8 cellular contexts compared by ENCODE assay signal in the genomic region with DNA sequence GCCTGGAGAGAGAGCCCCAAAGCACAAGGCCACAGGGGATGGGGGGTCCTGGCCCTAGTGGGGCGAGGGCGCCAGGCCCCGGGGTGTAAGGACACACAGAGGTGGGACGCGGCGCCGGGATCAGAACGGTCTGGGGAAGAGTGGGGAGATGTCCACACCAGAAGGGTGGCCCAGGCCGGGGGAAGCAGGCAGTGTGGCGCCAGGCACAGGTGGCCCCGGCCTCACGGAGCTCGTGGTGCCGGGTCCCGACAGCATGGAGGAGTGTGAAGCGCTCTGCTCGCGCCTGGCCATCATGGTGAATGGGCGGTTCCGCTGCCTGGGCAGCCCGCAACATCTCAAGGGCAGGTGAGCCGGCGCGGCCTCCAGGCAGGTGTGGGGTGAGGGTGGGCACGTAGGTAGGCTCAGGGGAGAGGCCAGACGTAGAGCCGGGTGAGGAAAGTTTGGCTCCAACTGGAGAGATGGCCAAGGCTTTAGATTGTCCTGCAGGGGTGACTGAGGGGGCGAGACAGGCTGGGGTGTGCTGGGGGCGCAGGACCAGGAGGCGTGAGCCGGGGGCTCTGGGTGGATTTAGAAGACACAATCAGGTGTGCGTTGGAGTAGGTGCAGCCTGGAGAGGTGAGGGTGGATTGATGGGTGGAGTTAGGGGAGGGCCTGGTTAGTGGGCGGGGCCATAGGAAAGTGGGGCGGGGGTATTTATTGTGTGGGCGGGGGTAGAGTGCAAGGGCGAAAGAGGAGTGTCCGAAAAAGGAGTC. TPM values are rescaled to one million over a fixed set of nuclear protein-coding genes. Genes with fewer than 3 reads are reported as not detected.
DNase-seq lines count a peak whose midpoint lies in the region; TF ChIP-seq lines count a peak whose summit lies in the region.

No MANE protein-coding gene starts in this region.

- TF ChIP-seq CTCF in endothelial cell (IDR thresholded peaks at IDR 0.05; ENCODE audit: unreplicated experiment): no peak
- no peak for TF ChIP-seq CTCF in progenitor cell of endocrine pancreas (IDR thresholded peaks at IDR 0.05; ENCODE audit: unreplicated experiment)
- no peak for TF ChIP-seq CTCF in stomach (IDR thresholded peaks at IDR 0.05)

- H3K36me3 ChIP-seq in Karpas-422 (ENCODE audit: insufficient read depth, low read length): no peaks in the 10 kb centered on the region
- H3K36me3 ChIP-seq in stomach: no peaks in the 10 kb centered on the region

- H3K9me2 ChIP-seq in Karpas-422 (replicated peaks; ENCODE audit: insufficient read depth, low read length): no peaks in the 10 kb centered on the region

- 64 to 84% (median 69%) methylated on average over 29 to 37 of the region's 37 CpGs for WGBS in stomach, 5 donors

- peak overlapping the region; percentile 96 for H3K4me2 ChIP-seq in Karpas-422 (ENCODE audit: low read depth, low read length, poor library complexity, severe bottlenecking)

- peaks cover 6% of the 10 kb centered on the region for H3K4me1 Mint-ChIP-seq in endothelial cell (ENCODE audit: unreplicated experiment)
- peaks cover 1% of the 10 kb centered on the region for H3K4me1 Mint-ChIP-seq in progenitor cell of endocrine pancreas (ENCODE audit: low read depth)

- H3K4me3 ChIP-seq in Karpas-422 (ENCODE audit: low read length) (peak overlapping the region; percentile 48; the same call in 1 of the 2 replicates), stomach (no peak overlapping the region)

- H3K36me3 Mint-ChIP-seq in endothelial cell (ENCODE audit: low read depth, unreplicated experiment) (peaks cover 5% of the 10 kb centered on the region), progenitor cell of endocrine pancreas (ENCODE audit: insufficient read depth) (no peaks in the 10 kb centered on the region)

- H3K27ac Mint-ChIP-seq in endothelial cell (ENCODE audit: unreplicated experiment) (no peak overlapping the region), progenitor cell of endocrine pancreas (no peak overlapping the region)

- H3K27ac ChIP-seq in Karpas-422 (ENCODE audit: low read length) (no peak overlapping the region), stomach (no peak overlapping the region)

- peak overlapping the region; percentile 91; the same call in 1 of the 2 replicates for H2AFZ ChIP-seq in Karpas-422 (ENCODE audit: low read length)

- H3K9ac ChIP-seq in Karpas-422 (ENCODE audit: low read length): peak overlapping the region; percentile 79; the same call in 1 of the 2 replicates

- intact Hi-C loops in stomach (cut with DNase I; ENCODE audit: low total_unique reads): no loop called here

- H3K9me3 ChIP-seq in Karpas-422 (ENCODE audit: low read length) (no peaks in the 10 kb centered on the region), stomach (peaks cover 0 to 3% (median under 1%) of the 10 kb centered on the region in 4 donors)

- H3K27me3 ChIP-seq in Karpas-422 (ENCODE audit: low read length) (no peaks in the 10 kb centered on the region), stomach (peaks cover 0 to 43% (median 29%) of the 10 kb centered on the region in 3 donors)

- TF ChIP-seq POLR2A in stomach (IDR thresholded peaks at IDR 0.05): no peak

- peaks cover 7% of the 10 kb centered on the region; the same call in 1 of the 2 replicates for H3K79me2 ChIP-seq in Karpas-422 (ENCODE audit: low read length)

- peak overlapping the region; percentile 37 for H3K4me3 Mint-ChIP-seq in endothelial cell (ENCODE audit: unreplicated experiment)
- H3K4me3 Mint-ChIP-seq in progenitor cell of endocrine pancreas (ENCODE audit: low read depth): peak overlapping the region; percentile 44

- no peak for TF ChIP-seq EP300 in stomach (IDR thresholded peaks at IDR 0.05)

- DNase-seq in NCI-H2029 (lab: John Stamatoyannopoulos, UW): peak; percentile 51
- no peak for DNase-seq in NCI-H2029 treated with DMSO at 0.1 percent for 48 hours (lab: John Stamatoyannopoulos, UW)
- peak; percentile 66 for DNase-seq in Karpas-422
- DNase-seq in endothelial cell (ENCODE audit: low spot score): no peak
- no peak for DNase-seq in progenitor cell of endocrine pancreas (ENCODE audit: low spot score, unreplicated experiment)
- DNase-seq in glomerular visceral epithelial cell (ENCODE audit: extremely low spot score): no peak
- DNase-seq in NCI-H2227 (lab: John Stamatoyannopoulos, UW; ENCODE audit: unreplicated experiment): no peak
- no peak for DNase-seq in stomach

- no peaks in the 10 kb centered on the region for H4K20me1 ChIP-seq in Karpas-422 (ENCODE audit: insufficient read depth, low read depth, low read length)

- H3K27me3 Mint-ChIP-seq in endothelial cell (ENCODE audit: unreplicated experiment): peaks cover 22% of the 10 kb centered on the region
- peaks cover 18% of the 10 kb centered on the region for H3K27me3 Mint-ChIP-seq in progenitor cell of endocrine pancreas

- H3K4me1 ChIP-seq in Karpas-422 (ENCODE audit: low read length) (peaks cover 44% of the 10 kb centered on the region), stomach (peaks cover 37 to 53% (median 43%) of the 10 kb centered on the region in 4 donors)

- no peaks in the 10 kb centered on the region for H3K9me3 Mint-ChIP-seq in endothelial cell (ENCODE audit: unreplicated experiment)
- no peaks in the 10 kb centered on the region for H3K9me3 Mint-ChIP-seq in progenitor cell of endocrine pancreas (ENCODE audit: low read depth)

RNA-seq across cellular contexts. Expression of gene ARHGAP45, which starts 2.9 kb away (rescaled TPM):
- total RNA-seq in Karpas-422 (2014; rRNA removed; shearing (Covaris generic); ENCODE audit: low replicate concordance): 31.5 and 114 TPM in 2 replicates
- total RNA-seq in endothelial cell (ENCODE audit: unreplicated experiment): 2.4 TPM
- total RNA-seq in progenitor cell of endocrine pancreas: 6.1 and 8.1 TPM in 2 replicates
- total RNA-seq in stomach: 100 to 1,000 TPM in 1 of 5 donors, 10 to 100 TPM in 4; 14.3 to 211 (median 22.3) TPM
- polyA plus RNA-seq in stomach: 10 to 100 TPM; 12.2 to 15.4 (median 14.0) TPM

RNA-seq across cellular contexts. Expression of gene ABCA7, which starts 24.2 kb away (rescaled TPM):
- total RNA-seq in Karpas-422 (2014; rRNA removed; shearing (Covaris generic); ENCODE audit: low replicate concordance): 23.8 and 31.7 TPM in 2 replicates
- total RNA-seq in endothelial cell (ENCODE audit: unreplicated experiment): 16.3 TPM
- 54.6 and 57.3 TPM in 2 replicates for total RNA-seq in progenitor cell of endocrine pancreas
- 100 to 1,000 TPM in 1 of 5 donors, 10 to 100 TPM in 3, 1 to 10 TPM in 1; 5.1 to 144 (median 38.8) TPM for total RNA-seq in stomach
- polyA plus RNA-seq in stomach: 10 to 100 TPM; 14.2 to 31.6 (median 22.0) TPM

RNA-seq across cellular contexts. Expression of gene POLR2E, which starts 31.1 kb away (rescaled TPM):
- 117 and 222 TPM in 2 replicates for total RNA-seq in Karpas-422 (2014; rRNA removed; shearing (Covaris generic); ENCODE audit: low replicate concordance)
- total RNA-seq in endothelial cell (ENCODE audit: unreplicated experiment): 166 TPM
- 161 TPM in 2 replicates for total RNA-seq in progenitor cell of endocrine pancreas
- 100 to 1,000 TPM in 1 of 5 donors, 10 to 100 TPM in 4; 24.5 to 361 (median 40.6) TPM for total RNA-seq in stomach
- 100 to 1,000 TPM; 109 to 128 (median 123) TPM for polyA plus RNA-seq in stomach

RNA-seq across cellular contexts. Expression of gene CNN2, which starts 37.7 kb away (rescaled TPM):
- 88.6 and 97.9 TPM in 2 replicates for total RNA-seq in Karpas-422 (2014; rRNA removed; shearing (Covaris generic); ENCODE audit: low replicate concordance)
- 456 TPM for total RNA-seq in endothelial cell (ENCODE audit: unreplicated experiment)
- 225 and 226 TPM in 2 replicates for total RNA-seq in progenitor cell of endocrine pancreas
- 10 to 100 TPM in 4 of 5 donors, 1 to 10 TPM in 1; 7.0 to 98.5 (median 56.4) TPM for total RNA-seq in stomach
- 10 to 100 TPM; 85.1 to 93.9 (median 91.8) TPM for polyA plus RNA-seq in stomach

RNA-seq across cellular contexts. Expression of gene GPX4, which starts 39.7 kb away (rescaled TPM):
- 286 and 423 TPM in 2 replicates for total RNA-seq in Karpas-422 (2014; rRNA removed; shearing (Covaris generic); ENCODE audit: low replicate concordance)
- total RNA-seq in endothelial cell (ENCODE audit: unreplicated experiment) (330 TPM), progenitor cell of endocrine pancreas (231 and 236 TPM in 2 replicates), stomach (100 to 1,000 TPM in 4 of 5 donors, 10 to 100 TPM in 1; 90.0 to 710 (median 158) TPM)
- 100 to 1,000 TPM; 433 to 532 (median 509) TPM for polyA plus RNA-seq in stomach

Comparison
In these comparisons a context has a peak if more than half of its experiments do, and no peak if none do; other contexts are left out.
1. DNase-seq: peak in NCI-H2029 (single experiment) and Karpas-422 (single experiment); none in NCI-H2029 treated with DMSO at 0.1 percent for 48 hours (single experiment), endothelial cell (single experiment), progenitor cell of endocrine pancreas (single experiment), glomerular visceral epithelial cell (single experiment), NCI-H2227 (single experiment) and stomach (single experiment).